9 cellular contexts compared by ENCODE assay signal in the genomic region with DNA sequence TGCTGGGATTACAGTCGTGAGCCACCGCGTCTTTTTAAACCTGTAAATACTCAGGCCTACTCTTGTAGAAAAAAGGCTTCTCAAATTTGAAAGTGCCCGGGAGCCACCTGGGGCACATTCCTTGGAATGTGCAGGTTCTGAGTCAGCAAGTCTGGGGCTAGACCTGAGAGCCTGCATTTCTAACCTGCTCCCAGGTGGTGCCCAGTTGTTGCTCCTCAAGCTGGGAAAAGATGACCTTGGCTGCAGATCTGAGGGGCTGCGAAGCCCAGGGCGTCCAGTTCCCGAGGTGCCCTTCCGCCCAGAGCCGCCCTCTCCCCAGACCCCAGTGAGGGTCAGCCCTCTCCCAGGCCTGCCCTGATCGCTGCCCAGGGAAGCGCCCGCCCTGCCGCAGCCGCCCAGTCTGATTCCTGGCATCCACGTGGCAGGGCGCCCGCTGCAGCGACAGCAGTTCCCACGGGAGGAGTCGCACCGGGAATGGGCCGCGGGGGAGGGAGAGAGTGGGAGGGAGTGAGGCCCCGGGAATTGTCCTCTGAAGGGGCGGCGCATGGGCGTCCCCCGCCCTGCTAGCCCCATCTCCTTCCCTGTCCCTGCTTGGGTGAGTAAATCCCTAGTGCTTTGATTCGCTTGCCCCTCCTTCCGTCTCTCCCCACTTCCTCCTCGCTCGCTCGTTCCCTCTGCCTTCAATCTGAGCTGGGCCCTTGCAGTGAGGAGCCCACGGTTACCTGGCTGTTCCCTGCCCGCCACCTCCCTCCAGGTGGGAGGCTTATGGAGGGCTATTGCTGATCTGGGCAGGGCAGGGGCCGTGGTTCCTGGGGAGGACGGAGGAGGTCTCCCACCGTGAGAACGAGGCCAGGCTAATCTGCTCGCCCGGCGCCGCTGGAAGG. TPM values are rescaled to one million over a fixed set of nuclear protein-coding genes. Genes with fewer than 3 reads are reported as not detected.
A peak's percentile ranks its signal among the peaks of the same experiment; 100 is the strongest.
DNase-seq lines count a peak whose midpoint lies in the region; ATAC-seq and TF ChIP-seq lines count a peak whose summit lies in the region.
"Had no signal": no experiment of that assay in that cellular context is flagged by ENCODE, and none has a peak within 500 bp of the region (broad histone marks: within the 10 kb centered on the region; RNA-seq: fewer than 3 reads in every experiment).

No MANE protein-coding gene starts in this region.

- no peaks in the 10 kb centered on the region for H3K36me3 Mint-ChIP-seq in chondrocyte (ENCODE audit: low read depth)
- H3K36me3 Mint-ChIP-seq in activated naive CD4-positive, alpha-beta T cell treated with anti-CD3 and anti-CD28 coated beads, Interleukin-2, amount 50 U/mL, for 72 hours, result no peaks in the 10 kb centered on the region
- H3K36me3 Mint-ChIP-seq: stimulated activated naive B cell treated with anti-CD40 and anti-IgM and Interleukin-4, amounts not matched to agents 10 μg/mL and 1 μg/mL and 100 μg/mL, for 72 hours had no signal

- H3K27ac Mint-ChIP-seq in chondrocyte (ENCODE audit: unreplicated experiment), result peak overlapping the region; percentile 88
- H3K27ac Mint-ChIP-seq in activated naive CD4-positive, alpha-beta T cell treated with anti-CD3 and anti-CD28 coated beads, Interleukin-2, amount 50 U/mL, for 72 hours, result no peak overlapping the region
- H3K27ac Mint-ChIP-seq: stimulated activated naive B cell treated with anti-CD40 and anti-IgM and Interleukin-4, amounts not matched to agents 10 μg/mL and 1 μg/mL and 100 μg/mL, for 72 hours had no signal

- ATAC-seq in GM21786 (IDR thresholded peaks at IDR 0.05; ENCODE audit: unreplicated experiment), result no peak
- no peak for ATAC-seq in activated naive CD4-positive, alpha-beta T cell treated with anti-CD3 and anti-CD28 coated beads, Interleukin-2, amount 50 U/mL, for 72 hours

- 3 to 16% methylated on average over 24 to 40 of the region's 43 CpGs for WGBS in testis, 2 donors

- H3K27me3 ChIP-seq in HUES48 (ENCODE audit: control insufficient read depth, insufficient read depth, low read length), result no peaks in the 10 kb centered on the region
- no peaks in the 10 kb centered on the region for H3K27me3 ChIP-seq in testis

- H3K27ac ChIP-seq in HUES48 (ENCODE audit: low read depth, low read length), result peak overlapping the region; percentile 74
- H3K27ac ChIP-seq in testis, result no peak overlapping the region

- H3K27me3 Mint-ChIP-seq in chondrocyte (ENCODE audit: low read depth), result no peaks in the 10 kb centered on the region

- peak overlapping the region; percentile 28 for H3K4me3 Mint-ChIP-seq in chondrocyte (ENCODE audit: unreplicated experiment)

- no peak for TF ChIP-seq POLR2A in testis (IDR thresholded peaks at IDR 0.05)

- TF ChIP-seq CTCF in chondrocyte (IDR thresholded peaks at IDR 0.05), result no peak
- no peak for TF ChIP-seq CTCF in testis (IDR thresholded peaks at IDR 0.05)

- H3K4me1 Mint-ChIP-seq in chondrocyte (ENCODE audit: low read depth), result peaks cover 28% of the 10 kb centered on the region

- H3K9me3 ChIP-seq in HUES48 (ENCODE audit: control insufficient read depth, insufficient read depth, low read length) (no peaks in the 10 kb centered on the region), testis (no peaks in the 10 kb centered on the region)

- DNase-seq in A172 (ENCODE audit: low spot score), result peak; percentile 80
- DNase-seq in chondrocyte (ENCODE audit: low spot score), result no peak
- DNase-seq in kidney tubule cell (ENCODE audit: low spot score), result peak; percentile 93
- peak; percentile 85 for DNase-seq in testis
- no peak for DNase-seq in cortex of kidney (lab: John Stamatoyannopoulos, UW)
- DNase-seq in activated naive CD4-positive, alpha-beta T cell treated with anti-CD3 and anti-CD28 coated beads, Interleukin-2, amount 50 U/mL, for 72 hours (ENCODE audit: low spot score in 2 of 2), result no peak
- DNase-seq: stimulated activated naive B cell treated with anti-CD40 and anti-IgM and Interleukin-4, amounts not matched to agents 10 μg/mL and 1 μg/mL and 100 μg/mL, for 72 hours had no signal

- H3K9me3 Mint-ChIP-seq in chondrocyte (ENCODE audit: low read depth), result no peaks in the 10 kb centered on the region
- no peaks in the 10 kb centered on the region for H3K9me3 Mint-ChIP-seq in activated naive CD4-positive, alpha-beta T cell treated with anti-CD3 and anti-CD28 coated beads, Interleukin-2, amount 50 U/mL, for 72 hours
- H3K9me3 Mint-ChIP-seq: stimulated activated naive B cell treated with anti-CD40 and anti-IgM and Interleukin-4, amounts not matched to agents 10 μg/mL and 1 μg/mL and 100 μg/mL, for 72 hours had no signal

- peaks cover 28% of the 10 kb centered on the region for H3K4me1 ChIP-seq in HUES48 (ENCODE audit: control insufficient read depth, insufficient read depth, low read length)
- H3K4me1 ChIP-seq in testis, result peaks cover 11% of the 10 kb centered on the region

- intact Hi-C loops in testis (cut with DNase I; ENCODE audit: low total_unique reads), result no loop called here

- H3K36me3 ChIP-seq in HUES48 (ENCODE audit: control insufficient read depth, insufficient read depth, low read length), result no peaks in the 10 kb centered on the region
- no peaks in the 10 kb centered on the region for H3K36me3 ChIP-seq in testis (ENCODE audit: low read depth, missing control alignments)

- H3K9ac ChIP-seq in HUES48 (ENCODE audit: low read depth, low read length), result peak overlapping the region; percentile 62

- H3K4me3 ChIP-seq in HUES48 (ENCODE audit: low read depth, low read length) (peak overlapping the region; percentile 36; the same call in 1 of the 2 replicates), testis (peak overlapping the region; percentile 22 to 50)

RNA-seq across cellular contexts. Expression of a gene that starts 18.8 kb away (rescaled TPM):
- total RNA-seq in A172 (2014; rRNA removed; shearing (Covaris generic)), result 15.9 and 25.8 TPM in 2 replicates
- total RNA-seq in chondrocyte (15.2 to 39.1 TPM (median 38.1 TPM) in 3 replicates), testis (10 to 100 TPM; 10.5 to 10.7 TPM)
- polyA plus RNA-seq in testis (ENCODE audit: insufficient read depth, low read depth, low replicate concordance), result 10.7 TPM
- under 1 TPM in 1 of 2 donors, not detected in 1; 0.09 TPM for total RNA-seq in activated naive CD4-positive, alpha-beta T cell treated with anti-CD3 and anti-CD28 coated beads, Interleukin-2, amount 50 U/mL, for 72 hours

RNA-seq across cellular contexts. Expression of a gene that starts 38.0 kb away (rescaled TPM):
- total RNA-seq in A172 (2014; rRNA removed; shearing (Covaris generic)), result 19.3 and 23.9 TPM in 2 replicates
- total RNA-seq in chondrocyte, result 56.5 to 76.5 TPM (median 72.1 TPM) in 3 replicates
- total RNA-seq in testis, result 1 to 10 TPM; 5.7 to 7.7 TPM
- polyA plus RNA-seq in testis (ENCODE audit: insufficient read depth, low read depth, low replicate concordance), result 4.3 TPM
- total RNA-seq in activated naive CD4-positive, alpha-beta T cell treated with anti-CD3 and anti-CD28 coated beads, Interleukin-2, amount 50 U/mL, for 72 hours, result under 1 TPM in 1 of 2 donors, not detected in 1; 0.29 TPM

Comparison
In these comparisons a context has a peak if more than half of its experiments do, and no peak if none do; other contexts are left out.
1. DNase-seq: peak in A172 (single experiment), kidney tubule cell (single experiment) and testis (single experiment); none in chondrocyte (single experiment), cortex of kidney (single experiment) and activated naive CD4-positive, alpha-beta T cell treated with anti-CD3 and anti-CD28 coated beads, Interleukin-2, amount 50 U/mL, for 72 hours (0 of 2).
2. RNA of a gene that starts 18.8 kb away (total RNA-seq): 15.2 to 39.1 TPM in chondrocyte, 15.9 to 25.8 TPM in A172 and 10.5 to 10.7 TPM in testis; 0.09 TPM in activated naive CD4-positive, alpha-beta T cell treated with anti-CD3 and anti-CD28 coated beads, Interleukin-2, amount 50 U/mL, for 72 hours; every median in the first group is over 10 times any median in the second.
3. RNA of a gene that starts 38.0 kb away (total RNA-seq): 56.5 to 76.5 TPM in chondrocyte, 19.3 to 23.9 TPM in A172 and 5.7 to 7.7 TPM in testis; 0.29 TPM in activated naive CD4-positive, alpha-beta T cell treated with anti-CD3 and anti-CD28 coated beads, Interleukin-2, amount 50 U/mL, for 72 hours; every median in the first group is over 4 times any median in the second.